Comparison of ENCODE assay signal across 35 cellular contexts in the genomic region with DNA sequence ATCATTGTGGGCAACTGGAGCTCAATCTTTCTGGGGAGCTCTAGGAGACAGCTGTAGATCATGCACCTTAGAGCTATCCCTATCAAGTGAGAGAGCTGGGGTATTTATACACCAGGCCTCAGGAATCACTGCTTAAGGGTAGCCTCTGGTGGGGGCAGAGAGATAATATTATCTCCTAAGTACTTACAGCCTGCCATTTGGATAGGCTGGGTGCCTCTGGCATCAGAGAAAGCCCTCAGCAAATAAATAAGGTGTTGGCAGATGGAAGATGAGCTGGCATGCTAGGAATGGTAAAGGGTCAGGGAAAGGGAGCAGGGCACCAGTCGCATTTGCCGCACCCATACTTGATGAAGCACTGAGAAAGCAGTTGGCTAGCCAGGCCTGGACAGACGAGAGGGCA.
"Had no signal": no experiment of that assay in that cellular context is flagged by ENCODE, and none has a peak within 500 bp of the region (broad histone marks: within the 10 kb centered on the region; RNA-seq: fewer than 3 reads in every experiment).

No MANE protein-coding gene starts in this region.

- H3K4me1 Mint-ChIP-seq: activated CD4-positive, alpha-beta memory T cell treated with anti-CD3 and anti-CD28 coated beads, Interleukin-2, amount 10 ng/mL, durations not matched to agents 7 days and 5 days; activated CD8-positive, alpha-beta memory T cell treated with anti-CD3 and anti-CD28 coated beads, Interleukin-2, amount 10 ng/mL, durations not matched to agents 7 days and 5 days; activated naive CD8-positive, alpha-beta T cell treated with anti-CD3 and anti-CD28 coated beads for 36 hours had no signal

- H3K27me3 ChIP-seq: brain microvascular endothelial cell had no signal

- H3K36me3 Mint-ChIP-seq: activated CD8-positive, alpha-beta memory T cell treated with anti-CD3 and anti-CD28 coated beads, Interleukin-2, amount 10 ng/mL, durations not matched to agents 7 days and 5 days; activated naive CD8-positive, alpha-beta T cell treated with anti-CD3 and anti-CD28 coated beads for 36 hours had no signal

- H3K27ac Mint-ChIP-seq: activated CD4-positive, alpha-beta memory T cell treated with anti-CD3 and anti-CD28 coated beads, Interleukin-2, amount 10 ng/mL, durations not matched to agents 7 days and 5 days; activated CD8-positive, alpha-beta memory T cell treated with anti-CD3 and anti-CD28 coated beads, Interleukin-2, amount 10 ng/mL, durations not matched to agents 7 days and 5 days; activated naive CD8-positive, alpha-beta T cell treated with anti-CD3 and anti-CD28 coated beads for 36 hours had no signal

- DNase-seq: activated CD4-positive, alpha-beta memory T cell treated with anti-CD3 and anti-CD28 coated beads, Interleukin-2, amount 10 ng/mL, durations not matched to agents 7 days and 5 days; activated CD4-positive, alpha-beta T cell treated with anti-CD3 and anti-CD28 coated beads for 1 hour; activated CD4-positive, alpha-beta T cell treated with anti-CD3 and anti-CD28 coated beads for 48 hours; activated CD4-positive, CD25-positive, alpha-beta regulatory T cell; activated CD8-positive, alpha-beta memory T cell treated with anti-CD3 and anti-CD28 coated beads for 24 hours; activated CD8-positive, alpha-beta memory T cell treated with anti-CD3 and anti-CD28 coated beads, Interleukin-2, amount 10 ng/mL, durations not matched to agents 7 days and 5 days; activated CD8-positive, alpha-beta memory T cell treated with anti-CD3 and anti-CD28 coated beads, Interleukin-2, amount 50 U/mL, for 48 hours; activated effector memory CD4-positive, alpha-beta T cell treated with Interleukin-2 at 50 U/mL for 16 hours; activated naive CD4-positive, alpha-beta T cell; activated naive CD4-positive, alpha-beta T cell treated with anti-CD3 and anti-CD28 coated beads, Interleukin-2, amount 50 U/mL, for 16 hours; activated naive CD8-positive, alpha-beta T cell treated with anti-CD3 and anti-CD28 coated beads for 36 hours; activated T-cell treated with anti-CD3 and anti-CD28 coated beads, Interleukin-2, amount 50 U/mL, for 48 hours; amniotic stem cell; aorta; brain microvascular endothelial cell; IMR-90; NCI-H1092 treated with DMSO at 0.1 percent for 48 hours; NCI-H1417; NCI-H146; NCI-H187; NCI-H2029 treated with DMSO at 0.1 percent for 48 hours; NCI-H2107; NCI-H226; NCI-H446 treated with DMSO at 0.1 percent for 48 hours; NCI-H526 treated with DMSO at 0.1 percent for 48 hours; NK-92 treated with Interleukin-12 subunit alpha and Interleukin-12 subunit beta, amount 100 ng/mL, for 24 hours; PC-9; Right ventricle myocardium superior; SW 1271; T-helper 1 cell; T-helper 2 cell; T-helper 9 cell had no signal

- ATAC-seq: activated CD8-positive, alpha-beta memory T cell treated with anti-CD3 and anti-CD28 coated beads, Interleukin-2, amount 10 ng/mL, durations not matched to agents 7 days and 5 days; K562 had no signal

- H3K36me3 ChIP-seq: brain microvascular endothelial cell had no signal

- H3K4me3 ChIP-seq: K562, PC-9 had no signal

- H3K9me3 Mint-ChIP-seq: activated CD4-positive, alpha-beta memory T cell treated with anti-CD3 and anti-CD28 coated beads, Interleukin-2, amount 10 ng/mL, durations not matched to agents 7 days and 5 days; activated naive CD8-positive, alpha-beta T cell treated with anti-CD3 and anti-CD28 coated beads for 36 hours had no signal

- H3K27ac ChIP-seq: brain microvascular endothelial cell, PC-9, RWPE1, VCaP had no signal

- H3K4me3 Mint-ChIP-seq: activated CD4-positive, alpha-beta memory T cell treated with anti-CD3 and anti-CD28 coated beads, Interleukin-2, amount 10 ng/mL, durations not matched to agents 7 days and 5 days; activated CD8-positive, alpha-beta memory T cell treated with anti-CD3 and anti-CD28 coated beads, Interleukin-2, amount 10 ng/mL, durations not matched to agents 7 days and 5 days; activated naive CD8-positive, alpha-beta T cell treated with anti-CD3 and anti-CD28 coated beads for 36 hours had no signal

- H3K4me2 ChIP-seq: PC-9 had no signal

- H2AFZ ChIP-seq: PC-9 had no signal
